ENCODE assay signal across 1 cellular context in the genomic region with DNA sequence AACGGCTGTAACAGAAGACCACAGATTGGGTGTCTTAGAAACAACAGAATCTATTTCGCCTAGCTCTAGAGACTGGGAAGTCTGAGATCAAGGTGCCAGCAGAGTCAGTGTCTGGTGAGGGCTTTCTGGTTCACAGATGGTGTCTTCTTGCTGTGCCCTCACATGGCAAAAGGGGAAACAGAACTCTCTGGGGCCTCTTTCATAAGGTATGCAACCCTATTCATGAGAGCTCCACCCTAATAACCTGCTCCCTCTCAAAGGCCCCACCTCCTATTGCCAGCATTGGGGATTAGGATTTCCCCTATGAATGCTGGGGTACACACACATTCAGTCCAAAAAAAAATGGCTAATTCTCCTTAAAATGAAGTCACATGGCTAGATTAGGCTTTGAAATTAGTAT.
A peak's percentile ranks its signal among the peaks of the same experiment; 100 is the strongest.
TF ChIP-seq lines count a peak whose summit lies in the region.

No MANE protein-coding gene starts in this region.

TF ChIP-seq in HepG2, 621 proteins besides CTCF, POLR2A, EP300 and RAD21:
- TF ChIP-seq ZNF230 (CRISPR knock-in tag; IDR thresholded peaks at IDR 0.05) (no peak), RBM22 (optimal IDR thresholded peaks at IDR 0.05; ENCODE audit: low read length) (peak; percentile 62), TOE1 (CRISPR knock-in tag; IDR thresholded peaks at IDR 0.05) (no peak), SAFB2 (CRISPR knock-in tag; IDR thresholded peaks at IDR 0.05; ENCODE audit: borderline replicate concordance, low read depth) (no peak)
- TF ChIP-seq, protein P1, sequence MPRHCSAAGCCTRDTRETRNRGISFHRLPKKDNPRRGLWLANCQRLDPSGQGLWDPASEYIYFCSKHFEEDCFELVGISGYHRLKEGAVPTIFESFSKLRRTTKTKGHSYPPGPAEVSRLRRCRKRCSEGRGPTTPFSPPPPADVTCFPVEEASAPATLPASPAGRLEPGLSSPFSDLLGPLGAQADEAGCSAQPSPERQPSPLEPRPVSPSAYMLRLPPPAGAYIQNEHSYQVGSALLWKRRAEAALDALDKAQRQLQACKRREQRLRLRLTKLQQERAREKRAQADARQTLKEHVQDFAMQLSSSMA (CRISPR knock-in tag; IDR thresholded peaks at IDR 0.05): no peak
TF ChIP-seq in HepG2: peak in this region for 1.
